ENCODE assay signal across 20 cellular contexts in the genomic region with DNA sequence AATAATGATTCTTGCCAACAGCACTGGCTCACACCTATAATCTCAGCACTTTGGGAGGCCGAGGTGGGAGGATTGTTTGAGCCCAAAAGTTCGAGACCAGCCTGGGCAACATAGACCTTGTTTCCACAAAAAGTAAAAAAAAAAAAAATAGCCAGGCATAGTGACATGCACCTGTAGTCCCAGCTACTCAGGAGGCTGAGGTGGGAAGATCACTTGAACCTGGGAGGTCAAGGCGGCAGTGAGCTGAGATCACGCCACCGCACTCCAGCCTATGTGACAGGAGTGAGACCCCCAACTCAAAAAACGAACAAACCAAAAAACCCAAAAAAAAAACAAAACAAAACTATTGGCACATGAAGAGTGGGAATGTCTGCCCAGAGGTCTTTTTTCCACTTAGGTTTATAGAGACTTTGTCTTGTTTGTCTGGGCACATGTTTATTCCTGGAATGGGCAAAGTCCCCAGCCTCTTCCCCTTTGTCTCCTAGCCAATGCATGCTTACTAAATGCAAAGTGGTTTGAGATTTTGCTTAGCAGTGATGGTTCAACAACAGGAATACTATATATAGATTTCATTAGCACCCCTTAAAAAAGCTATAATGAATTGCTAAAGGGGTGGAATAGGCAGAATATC. TPM values are rescaled to one million over a fixed set of nuclear protein-coding genes. Genes with fewer than 3 reads are reported as not detected.
DNase-seq lines count a peak whose midpoint lies in the region; ATAC-seq, FAIRE-seq and TF ChIP-seq lines count a peak whose summit lies in the region.
"Had no signal": no experiment of that assay in that cellular context is flagged by ENCODE, and none has a peak within 500 bp of the region (broad histone marks: within the 10 kb centered on the region; RNA-seq: fewer than 3 reads in every experiment).

No MANE protein-coding gene starts in this region.

- TF ChIP-seq CTCF in OCI-LY3 (IDR thresholded peaks at IDR 0.05; ENCODE audit: low read depth, low read length) (no peak), HepG2 (CRISPR knock-in tag; IDR thresholded peaks at IDR 0.05) (no peak)

- TF ChIP-seq EP300 in HepG2 (IDR thresholded peaks at IDR 0.05; ENCODE audit: low read depth in 2 of 2, low read length in 2 of 2) (no peak), HepG2 (CRISPR knock-in tag; IDR thresholded peaks at IDR 0.05; ENCODE audit: borderline replicate concordance) (no peak)

- no peaks in the 10 kb centered on the region for H3K9me3 ChIP-seq in OCI-LY3 (ENCODE audit: insufficient read depth, low read length)
- H3K9me3 ChIP-seq in HepG2 (ENCODE audit: low read length) = no peaks in the 10 kb centered on the region
- H3K9me3 ChIP-seq: upper lobe of left lung had no signal

- H3K4me2 ChIP-seq in OCI-LY3 (ENCODE audit: low read length) (peak overlapping the region; percentile 40), HepG2 (ENCODE audit: low read depth, low read length) (no peak overlapping the region)
- H3K4me2 ChIP-seq: KMS-11 had no signal

- no peak overlapping the region; the same call in 1 of the 2 replicates for H3K4me3 ChIP-seq in OCI-LY3 (ENCODE audit: low read length)
- H3K4me3 ChIP-seq in HepG2 (replicated peaks in 1 of 3; ENCODE audit: insufficient read depth in 1 of 3, low read depth in 2 of 3, low read length in 3 of 3) = no peak overlapping the region
- no peak overlapping the region for H3K4me3 ChIP-seq in skin epidermis
- H3K4me3 ChIP-seq: upper lobe of left lung had no signal

- H3K4me1 ChIP-seq in OCI-LY3 (ENCODE audit: low read length) (peaks cover 42% of the 10 kb centered on the region), HepG2 (ENCODE audit: insufficient read depth, low read length) (peaks cover 23% of the 10 kb centered on the region)

- CTCF ChIA-PET in HepG2 (lab: Yijun Ruan, JAX; ENCODE audit: low intra/inter-chr PET ratio, low total read pairs) = no interaction called here

- TF ChIP-seq POLR2A in HepG2 (IDR thresholded peaks at IDR 0.05; ENCODE audit: insufficient read depth in 1 of 2, low read depth in 2 of 2, low read length in 2 of 2) = no peak

- no peaks in the 10 kb centered on the region for H4K20me1 ChIP-seq in OCI-LY3 (ENCODE audit: insufficient read depth, low read length)
- no peaks in the 10 kb centered on the region for H4K20me1 ChIP-seq in HepG2 (ENCODE audit: insufficient read depth, low read length)

- H3K27ac ChIP-seq in OCI-LY3 (ENCODE audit: low read length) = peak overlapping the region; percentile 95
- peak overlapping the region; percentile 47 for H3K27ac ChIP-seq in cingulate gyrus (ENCODE audit: low read depth, low read length)
- H3K27ac ChIP-seq in HepG2 (ENCODE audit: extremely low read length, insufficient read depth, low read length) = peak overlapping the region; percentile 19
- H3K27ac ChIP-seq in skin epidermis = peak overlapping the region in 11 of 21 experiments; percentile 4 to 72 (median 45)
- H3K27ac ChIP-seq: KMS-11, upper lobe of left lung had no signal

- ATAC-seq in HepG2 = peak; percentile 23; the same call in 1 of the 3 replicates
- ATAC-seq in GM21723 (IDR thresholded peaks at IDR 0.05; ENCODE audit: unreplicated experiment) = no peak
- ATAC-seq in stimulated activated naive CD8-positive, alpha-beta T cell treated with anti-CD3 and anti-CD28 coated beads, Interleukin-15, Interleukin-2, amounts not matched to agents 100 U/mL and 50 U/mL, for 24 hours = no peak
- ATAC-seq in GM18498 (IDR thresholded peaks at IDR 0.05; ENCODE audit: unreplicated experiment) = no peak
- ATAC-seq: WTC11 had no signal

- no peak for FAIRE-seq in HepG2 (lab: Jason Lieb, UNC)
- FAIRE-seq: endometrium had no signal

- no peak for TF ChIP-seq RAD21 in HepG2 (CRISPR knock-in tag; IDR thresholded peaks at IDR 0.05)

- POLR2A ChIA-PET in HepG2 (lab: Yijun Ruan, JAX) = interaction anchor here (1.1 to 2.0 kb wide), 2 partner anchors 25 to 26 kb away, joined by 3 to 6 read pairs; partner anchors contain the start of gene NMT1

- DNase-seq in HepG2 (ENCODE audit: low spot score) = no peak
- DNase-seq in SIG-M5 (lab: John Stamatoyannopoulos, UW) = no peak
- no peak for DNase-seq in stimulated activated naive CD8-positive, alpha-beta T cell treated with anti-CD3 and anti-CD28 coated beads, Interleukin-15, Interleukin-2, amounts not matched to agents 100 U/mL and 50 U/mL, for 24 hours
- DNase-seq: activated CD4-positive, alpha-beta T cell treated with anti-CD3 and anti-CD28 coated beads, Interleukin-2, amount 50 U/mL, for 48 hours; activated T-cell treated with anti-CD3 and anti-CD28 coated beads for 4 hours; islet precursor cell; NCI-H2029 treated with DMSO at 0.1 percent for 48 hours; NCI-H524; retina; SHP77 treated with DMSO at 0.1 percent for 48 hours; stimulated activated naive B cell treated with anti-CD40 and anti-IgM and Interleukin-4, amounts not matched to agents 10 μg/mL and 1 μg/mL and 100 μg/mL, for 72 hours; upper lobe of left lung had no signal

- H3K9ac ChIP-seq in OCI-LY3 (ENCODE audit: low read length) (peak overlapping the region; percentile 54), HepG2 (ENCODE audit: insufficient read depth, low read depth, low read length) (no peak overlapping the region)
- H3K9ac ChIP-seq: KMS-11 had no signal

- peaks cover 55% of the 10 kb centered on the region for H3K36me3 ChIP-seq in OCI-LY3 (replicated peaks; ENCODE audit: low read depth, low read length)
- H3K36me3 ChIP-seq in HepG2 (replicated peaks in 1 of 2; ENCODE audit: control insufficient read depth in 1 of 2, insufficient read depth in 2 of 2, low read length in 2 of 2) = peaks cover 40 to 83% of the 10 kb centered on the region in 2 experiments

- intact Hi-C loops in HepG2 (cut with micrococcal nuclease; ENCODE audit: unreplicated experiment) = no loop called here

- TSS peak; percentile 20 for BruUV-seq in HepG2 (replicated peaks; lab: Mats Ljungman, UMichigan)

- in situ Hi-C loops in HepG2 (cut with HindIII; ENCODE audit: extremely low pct_ligation_motif_present, low pct_unique_long_range_greater_than_20kb) = no loop called here

- H3K27me3 ChIP-seq in OCI-LY3 (ENCODE audit: low read depth, low read length) (no peaks in the 10 kb centered on the region), HepG2 (ENCODE audit: control insufficient read depth in 1 of 2, insufficient read depth in 2 of 2, low read length in 2 of 2) (no peaks in the 10 kb centered on the region)
- H3K27me3 ChIP-seq: upper lobe of left lung had no signal

- 88% methylated on average over 6 of the region's 6 CpGs for WGBS in HepG2 (ENCODE audit: low lambda C conversion rate)

- H3K79me2 ChIP-seq in OCI-LY3 (ENCODE audit: low read length) (peaks cover 39% of the 10 kb centered on the region), HepG2 (ENCODE audit: insufficient read depth, low read length) (no peaks in the 10 kb centered on the region)

- H2AFZ ChIP-seq in OCI-LY3 (ENCODE audit: low read depth, low read length) (no peak overlapping the region), HepG2 (ENCODE audit: low read length) (no peak overlapping the region)

RNA-seq across cellular contexts. Expression of gene NMT1, which starts 25.9 kb away (rescaled TPM):
- total RNA-seq in HepG2 (2016; rRNA removed; fragmentation: Illumina TruSeq; extraction: Trizol) = 142 and 194 TPM in 2 replicates
- 26.5 and 28.3 TPM in 2 replicates for total RNA-seq in HepG2 (2016; cell fraction: cytosol; rRNA removed; fragmentation: Illumina TruSeq; extraction: Trizol; ENCODE audit: low read depth)
- total RNA-seq in HepG2 (2016; cell fraction: insoluble cytoplasmic fraction; rRNA removed; fragmentation: Illumina TruSeq; extraction: Trizol) = 140 and 195 TPM in 2 replicates
- total RNA-seq in HepG2 (2016; cell fraction: membrane; rRNA removed; fragmentation: Illumina TruSeq; extraction: Trizol) = 38.6 and 40.6 TPM in 2 replicates
- total RNA-seq in HepG2 (2016; cell fraction: nucleus; rRNA removed; fragmentation: Illumina TruSeq; extraction: Trizol) = 107 and 123 TPM in 2 replicates
- 71.9 and 75.7 TPM in 2 replicates for polyA plus RNA-seq in HepG2 (2011; rRNA removed)
- polyA plus RNA-seq in HepG2 (2011; cell fraction: cytosol; rRNA removed) = 38.6 and 40.9 TPM in 2 replicates
- polyA plus RNA-seq in HepG2 (2011; cell fraction: nucleus; rRNA removed) = 44.4 and 51.3 TPM in 2 replicates
- polyA plus RNA-seq in HepG2 (2012) = 109 and 117 TPM in 2 replicates
- polyA plus RNA-seq in HepG2 (2016; cell fraction: cytosol; fragmentation: Illumina TruSeq; extraction: Trizol; ENCODE audit: low read depth) = 13.3 and 16.4 TPM in 2 replicates
- 189 and 216 TPM in 2 replicates for polyA plus RNA-seq in HepG2 (2016; cell fraction: insoluble cytoplasmic fraction; fragmentation: Illumina TruSeq; extraction: Trizol; ENCODE audit: low read depth)
- 22.9 and 24.5 TPM in 2 replicates for polyA plus RNA-seq in HepG2 (2016; cell fraction: membrane; fragmentation: Illumina TruSeq; extraction: Trizol; ENCODE audit: low read depth)
- polyA plus RNA-seq in HepG2 (2016; cell fraction: nucleus; fragmentation: Illumina TruSeq; extraction: Trizol; ENCODE audit: insufficient read depth, low read depth) = 111 and 125 TPM in 2 replicates
- 63.5 and 95.4 TPM in 2 replicates for polyA minus RNA-seq in HepG2 (2011; rRNA and poly(A)+ RNA removed; ENCODE audit: low replicate concordance)
- 254 and 276 TPM in 2 replicates for polyA minus RNA-seq in HepG2 (2011; cell fraction: cytosol; rRNA and poly(A)+ RNA removed)
- polyA minus RNA-seq in HepG2 (2011; cell fraction: nucleus; rRNA and poly(A)+ RNA removed) = 44.7 and 70.7 TPM in 2 replicates

RNA-seq across cellular contexts. Expression of gene DCAKD, which starts 35.5 kb away (rescaled TPM):
- total RNA-seq in HepG2 (2016; rRNA removed; fragmentation: Illumina TruSeq; extraction: Trizol) = 29.2 and 31.1 TPM in 2 replicates
- total RNA-seq in HepG2 (2016; cell fraction: cytosol; rRNA removed; fragmentation: Illumina TruSeq; extraction: Trizol; ENCODE audit: low read depth) = 17.8 and 18.9 TPM in 2 replicates
- total RNA-seq in HepG2 (2016; cell fraction: insoluble cytoplasmic fraction; rRNA removed; fragmentation: Illumina TruSeq; extraction: Trizol) = 29.3 and 30.4 TPM in 2 replicates
- total RNA-seq in HepG2 (2016; cell fraction: membrane; rRNA removed; fragmentation: Illumina TruSeq; extraction: Trizol) = 31.0 and 36.7 TPM in 2 replicates
- total RNA-seq in HepG2 (2016; cell fraction: nucleus; rRNA removed; fragmentation: Illumina TruSeq; extraction: Trizol) = 13.3 and 14.3 TPM in 2 replicates
- polyA plus RNA-seq in HepG2 (2011; rRNA removed) = 25.9 and 30.2 TPM in 2 replicates
- polyA plus RNA-seq in HepG2 (2011; cell fraction: cytosol; rRNA removed) = 27.0 and 35.9 TPM in 2 replicates
- polyA plus RNA-seq in HepG2 (2011; cell fraction: nucleus; rRNA removed) = 35.9 and 42.1 TPM in 2 replicates
- 21.9 and 25.6 TPM in 2 replicates for polyA plus RNA-seq in HepG2 (2012)
- 14.2 and 18.1 TPM in 2 replicates for polyA plus RNA-seq in HepG2 (2016; cell fraction: cytosol; fragmentation: Illumina TruSeq; extraction: Trizol; ENCODE audit: low read depth)
- 30.0 and 35.6 TPM in 2 replicates for polyA plus RNA-seq in HepG2 (2016; cell fraction: insoluble cytoplasmic fraction; fragmentation: Illumina TruSeq; extraction: Trizol; ENCODE audit: low read depth)
- polyA plus RNA-seq in HepG2 (2016; cell fraction: membrane; fragmentation: Illumina TruSeq; extraction: Trizol; ENCODE audit: low read depth) = 26.8 and 28.1 TPM in 2 replicates
- polyA plus RNA-seq in HepG2 (2016; cell fraction: nucleus; fragmentation: Illumina TruSeq; extraction: Trizol; ENCODE audit: insufficient read depth, low read depth) = 28.5 and 31.2 TPM in 2 replicates
- 34.7 and 107 TPM in 2 replicates for polyA minus RNA-seq in HepG2 (2011; rRNA and poly(A)+ RNA removed; ENCODE audit: low replicate concordance)
- polyA minus RNA-seq in HepG2 (2011; cell fraction: cytosol; rRNA and poly(A)+ RNA removed) = 36.1 and 39.1 TPM in 2 replicates
- polyA minus RNA-seq in HepG2 (2011; cell fraction: nucleus; rRNA and poly(A)+ RNA removed) = 14.9 and 19.5 TPM in 2 replicates

RNA-seq across cellular contexts. Expression of gene PLCD3, which starts 45.3 kb away (rescaled TPM):
- 5.5 and 11.3 TPM in 2 replicates for total RNA-seq in HepG2 (2016; rRNA removed; fragmentation: Illumina TruSeq; extraction: Trizol)
- total RNA-seq in HepG2 (2016; cell fraction: cytosol; rRNA removed; fragmentation: Illumina TruSeq; extraction: Trizol; ENCODE audit: low read depth) = 5.6 and 8.7 TPM in 2 replicates
- 6.2 and 9.4 TPM in 2 replicates for total RNA-seq in HepG2 (2016; cell fraction: insoluble cytoplasmic fraction; rRNA removed; fragmentation: Illumina TruSeq; extraction: Trizol)
- 23.5 and 28.9 TPM in 2 replicates for total RNA-seq in HepG2 (2016; cell fraction: membrane; rRNA removed; fragmentation: Illumina TruSeq; extraction: Trizol)
- 4.2 and 4.3 TPM in 2 replicates for total RNA-seq in HepG2 (2016; cell fraction: nucleus; rRNA removed; fragmentation: Illumina TruSeq; extraction: Trizol)
- polyA plus RNA-seq in HepG2 (2011; rRNA removed) = 39.1 and 46.1 TPM in 2 replicates
- 28.6 and 40.9 TPM in 2 replicates for polyA plus RNA-seq in HepG2 (2011; cell fraction: cytosol; rRNA removed)
- 37.4 and 43.6 TPM in 2 replicates for polyA plus RNA-seq in HepG2 (2011; cell fraction: nucleus; rRNA removed)
- polyA plus RNA-seq in HepG2 (2012) = 8.5 and 22.4 TPM in 2 replicates
- polyA plus RNA-seq in HepG2 (2016; cell fraction: cytosol; fragmentation: Illumina TruSeq; extraction: Trizol; ENCODE audit: low read depth) = 17.4 and 19.5 TPM in 2 replicates
- polyA plus RNA-seq in HepG2 (2016; cell fraction: insoluble cytoplasmic fraction; fragmentation: Illumina TruSeq; extraction: Trizol; ENCODE audit: low read depth) = 14.0 and 24.9 TPM in 2 replicates
- polyA plus RNA-seq in HepG2 (2016; cell fraction: membrane; fragmentation: Illumina TruSeq; extraction: Trizol; ENCODE audit: low read depth) = 30.5 and 46.5 TPM in 2 replicates
- polyA plus RNA-seq in HepG2 (2016; cell fraction: nucleus; fragmentation: Illumina TruSeq; extraction: Trizol; ENCODE audit: insufficient read depth, low read depth) = 24.9 and 28.4 TPM in 2 replicates
- 68.8 and 256 TPM in 2 replicates for polyA minus RNA-seq in HepG2 (2011; rRNA and poly(A)+ RNA removed; ENCODE audit: low replicate concordance)
- 26.0 and 39.9 TPM in 2 replicates for polyA minus RNA-seq in HepG2 (2011; cell fraction: cytosol; rRNA and poly(A)+ RNA removed)
- 13.4 and 15.7 TPM in 2 replicates for polyA minus RNA-seq in HepG2 (2011; cell fraction: nucleus; rRNA and poly(A)+ RNA removed)

RNA-seq across cellular contexts. Expression of gene ACBD4, which starts 48.5 kb away (rescaled TPM):
- 8.8 and 16.1 TPM in 2 replicates for total RNA-seq in HepG2 (2016; rRNA removed; fragmentation: Illumina TruSeq; extraction: Trizol)
- 8.0 and 13.0 TPM in 2 replicates for total RNA-seq in HepG2 (2016; cell fraction: cytosol; rRNA removed; fragmentation: Illumina TruSeq; extraction: Trizol; ENCODE audit: low read depth)
- 9.5 and 14.6 TPM in 2 replicates for total RNA-seq in HepG2 (2016; cell fraction: insoluble cytoplasmic fraction; rRNA removed; fragmentation: Illumina TruSeq; extraction: Trizol)
- 12.4 and 18.3 TPM in 2 replicates for total RNA-seq in HepG2 (2016; cell fraction: membrane; rRNA removed; fragmentation: Illumina TruSeq; extraction: Trizol)
- total RNA-seq in HepG2 (2016; cell fraction: nucleus; rRNA removed; fragmentation: Illumina TruSeq; extraction: Trizol) = 15.2 and 17.1 TPM in 2 replicates
- 26.9 and 34.1 TPM in 2 replicates for polyA plus RNA-seq in HepG2 (2011; rRNA removed)
- polyA plus RNA-seq in HepG2 (2011; cell fraction: cytosol; rRNA removed) = 12.2 and 17.4 TPM in 2 replicates
- 71.5 and 77.5 TPM in 2 replicates for polyA plus RNA-seq in HepG2 (2011; cell fraction: nucleus; rRNA removed)
- 16.9 and 20.5 TPM in 2 replicates for polyA plus RNA-seq in HepG2 (2012)
- polyA plus RNA-seq in HepG2 (2016; cell fraction: cytosol; fragmentation: Illumina TruSeq; extraction: Trizol; ENCODE audit: low read depth) = 9.2 and 14.3 TPM in 2 replicates
- polyA plus RNA-seq in HepG2 (2016; cell fraction: insoluble cytoplasmic fraction; fragmentation: Illumina TruSeq; extraction: Trizol; ENCODE audit: low read depth) = 9.9 and 13.7 TPM in 2 replicates
- polyA plus RNA-seq in HepG2 (2016; cell fraction: membrane; fragmentation: Illumina TruSeq; extraction: Trizol; ENCODE audit: low read depth) = 10.5 and 15.2 TPM in 2 replicates
- 36.2 and 39.6 TPM in 2 replicates for polyA plus RNA-seq in HepG2 (2016; cell fraction: nucleus; fragmentation: Illumina TruSeq; extraction: Trizol; ENCODE audit: insufficient read depth, low read depth)
- 6.9 and 21.9 TPM in 2 replicates for polyA minus RNA-seq in HepG2 (2011; rRNA and poly(A)+ RNA removed; ENCODE audit: low replicate concordance)
- polyA minus RNA-seq in HepG2 (2011; cell fraction: cytosol; rRNA and poly(A)+ RNA removed) = 8.3 and 8.4 TPM in 2 replicates
- 26.9 and 36.2 TPM in 2 replicates for polyA minus RNA-seq in HepG2 (2011; cell fraction: nucleus; rRNA and poly(A)+ RNA removed)

Comparison
In these comparisons a context has a peak if more than half of its experiments do, and no peak if none do; other contexts are left out.
1. H3K27ac ChIP-seq: peak in every context shown above with its lines; median percentile 95 in OCI-LY3; 47 in cingulate gyrus; 45 in skin epidermis; 19 in HepG2.